Comparison of ENCODE assay signal across 1 cellular context in genomic region chr17:57886020-57886419, GRCh38.
TF ChIP-seq lines count a peak whose summit lies in the region.

No MANE protein-coding gene starts in this region.

TF ChIP-seq in HepG2, 621 proteins besides CTCF, POLR2A, EP300 and RAD21 (continued from another document):
- TF ChIP-seq RFXANK (CRISPR knock-in tag; IDR thresholded peaks at IDR 0.05) = no peak
